In the genomic region with DNA sequence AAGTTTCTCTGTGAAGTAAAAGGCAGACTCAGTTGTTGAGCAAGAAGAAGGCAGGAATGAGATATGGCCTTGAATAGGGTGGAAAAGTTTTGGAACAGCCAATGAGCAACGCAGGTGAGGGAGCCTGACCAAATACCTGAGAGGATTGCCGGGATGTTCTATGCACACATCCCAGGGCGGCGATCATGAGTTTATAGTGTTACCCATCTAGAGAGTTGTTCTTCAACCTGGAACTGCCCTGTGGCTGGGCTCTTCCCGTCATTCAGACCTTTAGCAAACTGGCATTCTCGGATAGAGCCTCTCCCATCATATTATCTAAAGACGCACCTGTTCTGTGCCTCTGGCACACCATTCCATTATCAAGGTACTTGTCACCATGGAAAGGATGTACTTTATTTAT, we compare ENCODE assay signal across 14 cellular contexts.
DNase-seq lines count a peak whose midpoint lies in the region; ATAC-seq and TF ChIP-seq lines count a peak whose summit lies in the region.
"Had no signal": no experiment of that assay in that cellular context is flagged by ENCODE, and none has a peak within 500 bp of the region (broad histone marks: within the 10 kb centered on the region; RNA-seq: fewer than 3 reads in every experiment).

No MANE protein-coding gene starts in this region.

- no peaks in the 10 kb centered on the region for H3K27me3 ChIP-seq in right cardiac atrium (ENCODE audit: control insufficient read depth, insufficient read depth)
- H3K27me3 ChIP-seq: BE2C had no signal

- H3K36me3 ChIP-seq in mucosa of descending colon (ENCODE audit: low read depth) = no peaks in the 10 kb centered on the region
- H3K36me3 ChIP-seq: BE2C had no signal

- no peak for TF ChIP-seq CTCF in mucosa of descending colon (IDR thresholded peaks at IDR 0.05)

- H3K4me1 ChIP-seq in right cardiac atrium (ENCODE audit: control insufficient read depth, insufficient read depth, low read length) (no peaks in the 10 kb centered on the region), mucosa of descending colon (ENCODE audit: low read depth) (no peaks in the 10 kb centered on the region)
- H3K4me1 ChIP-seq: BE2C had no signal

- 88% methylated on average over 7 of the region's 7 CpGs for WGBS in right cardiac atrium

- peak; percentile 44 for DNase-seq in cardiac septum (ENCODE audit: low spot score)
- no peak for DNase-seq in right cardiac atrium
- DNase-seq in NCI-H2029 treated with DMSO at 0.1 percent for 48 hours (lab: John Stamatoyannopoulos, UW) = peak; percentile 3
- no peak for DNase-seq in mucosa of descending colon
- DNase-seq in germinal center (ENCODE audit: low spot score) = no peak
- no peak for DNase-seq in cerebellar cortex (ENCODE audit: low spot score)
- DNase-seq: BE2C; CD4-positive, alpha-beta memory T cell; COR-L47; DMS153; H7 had no signal

- H3K4me3 ChIP-seq in right cardiac atrium (ENCODE audit: low read length) = no peak overlapping the region
- no peak overlapping the region for H3K4me3 ChIP-seq in mucosa of descending colon
- H3K4me3 ChIP-seq: A549, GM23338 had no signal

- H3K9me3 ChIP-seq in right cardiac atrium (ENCODE audit: control insufficient read depth, low read length) (no peaks in the 10 kb centered on the region), mucosa of descending colon (no peaks in the 10 kb centered on the region)
- H3K9me3 ChIP-seq: A549, BE2C had no signal

- no peak overlapping the region for H3K27ac ChIP-seq in right cardiac atrium (ENCODE audit: low read length)
- H3K27ac ChIP-seq: A549, C4-2B had no signal

- intact Hi-C loops in cardiac septum (cut with DNase I) = no loop called here
- intact Hi-C loops in right cardiac atrium (cut with DNase I) = no loop called here
- intact Hi-C loops in mucosa of descending colon (cut with DNase I, micrococcal nuclease) = no loop called here

- no peak for ATAC-seq in right cardiac atrium
- ATAC-seq in mucosa of descending colon = peak; percentile 59
- ATAC-seq: A549, GM23338 had no signal

Comparison
In these comparisons a context has a peak if more than half of its experiments do, and no peak if none do; other contexts are left out.
1. DNase-seq: peak in cardiac septum (single experiment) and NCI-H2029 treated with DMSO at 0.1 percent for 48 hours (single experiment); none in right cardiac atrium (0 of 3), mucosa of descending colon (0 of 3), germinal center (single experiment) and cerebellar cortex (single experiment).